In genomic region chr16:28165549-28166046, GRCh38 we compare ENCODE assay signal across 14 cellular contexts. TPM values are rescaled to one million over a fixed set of nuclear protein-coding genes. Genes with fewer than 3 reads are reported as not detected.
DNase-seq lines count a peak whose midpoint lies in the region; ATAC-seq and TF ChIP-seq lines count a peak whose summit lies in the region.
"Had no signal": no experiment of that assay in that cellular context is flagged by ENCODE, and none has a peak within 500 bp of the region (broad histone marks: within the 10 kb centered on the region; RNA-seq: fewer than 3 reads in every experiment).

No MANE protein-coding gene starts in this region.

- CTCF ChIA-PET in CD8-positive, alpha-beta memory T cell (lab: Charles Lee): interaction anchor here (0.9 kb wide), 1 partner anchor 25 kb away, joined by 3 read pairs; no protein-coding TSS in a partner anchor
- CTCF ChIA-PET in activated CD4-positive, alpha-beta memory T cell treated with anti-CD3 and anti-CD28 coated beads, Interleukin-2, amount 10 ng/mL, durations not matched to agents 7 days and 5 days (lab: Charles Lee): interaction anchor here (1.2 kb wide), 2 partner anchors 23 to 43 kb away, joined by 3 read pairs; no protein-coding TSS in a partner anchor

- H3K4me1 ChIP-seq in BLaER1 (peaks cover 10% of the 10 kb centered on the region), lower lobe of right lung (peaks cover 19% of the 10 kb centered on the region), neuronal stem cell (ENCODE audit: control insufficient read depth in 2 of 2, insufficient read depth in 1 of 2, low read depth in 1 of 2, low read length in 2 of 2) (no peaks in the 10 kb centered on the region), esophagus squamous epithelium (peaks cover 7 to 15% (median 9%) of the 10 kb centered on the region in 3 donors)
- peaks cover 77% of the 10 kb centered on the region for H3K4me1 ChIP-seq in CD8-positive, alpha-beta memory T cell (ENCODE audit: insufficient read depth, low read length)

- no peak overlapping the region for H2BK5ac ChIP-seq in neuronal stem cell (ENCODE audit: low read length)

- H4K20me1 ChIP-seq in BLaER1: peaks cover 71% of the 10 kb centered on the region

- peaks cover 91% of the 10 kb centered on the region for H3K36me3 ChIP-seq in BLaER1
- H3K36me3 ChIP-seq in CD8-positive, alpha-beta memory T cell (ENCODE audit: insufficient read depth, low read length): peaks cover 20% of the 10 kb centered on the region
- H3K36me3 ChIP-seq in lower lobe of right lung: peaks cover 60% of the 10 kb centered on the region
- peaks cover 19 to 94% of the 10 kb centered on the region in 2 donors for H3K36me3 ChIP-seq in neuronal stem cell (replicated peaks in 1 of 2; ENCODE audit: control insufficient read depth in 2 of 2, insufficient read depth in 2 of 2, low read length in 2 of 2)
- peaks cover 10 to 97% (median 11%) of the 10 kb centered on the region in 3 donors for H3K36me3 ChIP-seq in esophagus squamous epithelium

- no peak overlapping the region for H4K8ac ChIP-seq in neuronal stem cell (ENCODE audit: low read depth, low read length)

- no peak overlapping the region for H2BK12ac ChIP-seq in neuronal stem cell (ENCODE audit: low read length)

- peak; percentile 45 to 55 for ATAC-seq in lower lobe of right lung
- ATAC-seq: GM12878, HCT116, heart left ventricle had no signal

- H3K27ac Mint-ChIP-seq in CD8-positive, alpha-beta memory T cell: peak overlapping the region; percentile 16 to 95 (median 64)
- H3K27ac Mint-ChIP-seq in activated CD4-positive, alpha-beta memory T cell treated with anti-CD3 and anti-CD28 coated beads, Interleukin-2, amount 10 ng/mL, durations not matched to agents 7 days and 5 days: peak overlapping the region; percentile 65

- no peak for DNase-seq in CD8-positive, alpha-beta memory T cell
- DNase-seq in activated CD4-positive, alpha-beta memory T cell treated with anti-CD3 and anti-CD28 coated beads, Interleukin-2, amount 10 ng/mL, durations not matched to agents 7 days and 5 days: no peak
- no peak for DNase-seq in lower lobe of right lung
- DNase-seq in neuronal stem cell (ENCODE audit: low spot score): no peak
- no peak for DNase-seq in esophagus squamous epithelium (lab: John Stamatoyannopoulos, UW)
- DNase-seq in HK-2 (ENCODE audit: unreplicated experiment): no peak
- no peak for DNase-seq in glomerular visceral epithelial cell (ENCODE audit: extremely low spot score)
- DNase-seq: heart left ventricle, NCI-H2081, thyroid gland had no signal

- no peak overlapping the region for H4K91ac ChIP-seq in neuronal stem cell (ENCODE audit: low read depth, low read length, poor library complexity)

- TF ChIP-seq CTCF in lower lobe of right lung (IDR thresholded peaks at IDR 0.05): no peak
- no peak for TF ChIP-seq CTCF in esophagus squamous epithelium (IDR thresholded peaks at IDR 0.05)

- H3K9ac ChIP-seq in BLaER1: no peak overlapping the region
- no peak overlapping the region for H3K9ac ChIP-seq in neuronal stem cell (ENCODE audit: low read depth, low read length, poor library complexity)

- H2BK15ac ChIP-seq in neuronal stem cell (ENCODE audit: low read length): no peak overlapping the region

- intact Hi-C loops in lower lobe of right lung (cut with DNase I) (no loop called here), esophagus squamous epithelium (cut with DNase I) (no loop called here)

- POLR2A ChIA-PET in CD8-positive, alpha-beta memory T cell (lab: Charles Lee): no interaction called here
- POLR2A ChIA-PET in activated CD4-positive, alpha-beta memory T cell treated with anti-CD3 and anti-CD28 coated beads, Interleukin-2, amount 10 ng/mL, durations not matched to agents 7 days and 5 days (lab: Charles Lee): interaction anchor here (0.8 to 2.0 kb wide), 3 partner anchors 28 to 44 kb away, joined by 3 to 7 read pairs (median 5); no protein-coding TSS in a partner anchor

- peaks cover 75 to 92% (median 89%) of the 10 kb centered on the region in 3 donors for H3K4me1 Mint-ChIP-seq in CD8-positive, alpha-beta memory T cell
- H3K4me1 Mint-ChIP-seq in activated CD4-positive, alpha-beta memory T cell treated with anti-CD3 and anti-CD28 coated beads, Interleukin-2, amount 10 ng/mL, durations not matched to agents 7 days and 5 days: peaks cover 75% of the 10 kb centered on the region

- H3K9me3 ChIP-seq in BLaER1 (no peaks in the 10 kb centered on the region), lower lobe of right lung (no peaks in the 10 kb centered on the region), neuronal stem cell (replicated peaks in 1 of 2; ENCODE audit: control insufficient read depth in 2 of 2, insufficient read depth in 1 of 2, low read depth in 1 of 2, low read length in 2 of 2) (no peaks in the 10 kb centered on the region), esophagus squamous epithelium (no peaks in the 10 kb centered on the region)
- H3K9me3 ChIP-seq in CD8-positive, alpha-beta memory T cell (ENCODE audit: low read length): no peaks in the 10 kb centered on the region
- H3K9me3 ChIP-seq: heart left ventricle, thyroid gland had no signal

- no peak overlapping the region for H2AFZ ChIP-seq in neuronal stem cell (ENCODE audit: low read length)

- no peak overlapping the region for H2BK120ac ChIP-seq in neuronal stem cell (ENCODE audit: low read depth, low read length)

- no peaks in the 10 kb centered on the region for H3K27me3 Mint-ChIP-seq in CD8-positive, alpha-beta memory T cell
- no peaks in the 10 kb centered on the region for H3K27me3 Mint-ChIP-seq in activated CD4-positive, alpha-beta memory T cell treated with anti-CD3 and anti-CD28 coated beads, Interleukin-2, amount 10 ng/mL, durations not matched to agents 7 days and 5 days

- H3K4me3 Mint-ChIP-seq in CD8-positive, alpha-beta memory T cell: no peak overlapping the region
- no peak overlapping the region for H3K4me3 Mint-ChIP-seq in activated CD4-positive, alpha-beta memory T cell treated with anti-CD3 and anti-CD28 coated beads, Interleukin-2, amount 10 ng/mL, durations not matched to agents 7 days and 5 days

- H3K36me3 Mint-ChIP-seq in CD8-positive, alpha-beta memory T cell: peaks cover 0 to 89% (median 18%) of the 10 kb centered on the region in 3 donors
- H3K36me3 Mint-ChIP-seq in activated CD4-positive, alpha-beta memory T cell treated with anti-CD3 and anti-CD28 coated beads, Interleukin-2, amount 10 ng/mL, durations not matched to agents 7 days and 5 days (ENCODE audit: low read depth): peaks cover 81% of the 10 kb centered on the region

- H3K18ac ChIP-seq in neuronal stem cell (ENCODE audit: low read length): no peak overlapping the region

- H3K4me3 ChIP-seq in BLaER1 (no peak overlapping the region), lower lobe of right lung (no peak overlapping the region), neuronal stem cell (ENCODE audit: low read length in 2 of 2) (no peak overlapping the region), esophagus squamous epithelium (no peak overlapping the region)
- H3K4me3 ChIP-seq in CD8-positive, alpha-beta memory T cell (ENCODE audit: low read length): no peak overlapping the region
- H3K4me3 ChIP-seq: GM12878, heart left ventricle, thyroid gland had no signal

- no CpG with 5 or more reads among the region's 2 CpGs for WGBS in neuronal stem cell (ENCODE audit: extremely low coverage in 2 of 2, insufficient read length in 2 of 2, insufficient replicate concordance in 1 of 2), 2 donors
- WGBS in esophagus squamous epithelium, 2 donors: 85 to 95% methylated on average over 2 of the region's 2 CpGs

- no peaks in the 10 kb centered on the region for H3K27me3 ChIP-seq in BLaER1
- no peaks in the 10 kb centered on the region for H3K27me3 ChIP-seq in CD8-positive, alpha-beta memory T cell (ENCODE audit: insufficient read depth, low read length, poor library complexity, severe bottlenecking)
- no peaks in the 10 kb centered on the region for H3K27me3 ChIP-seq in lower lobe of right lung (ENCODE audit: low read depth)
- no peaks in the 10 kb centered on the region for H3K27me3 ChIP-seq in neuronal stem cell (ENCODE audit: control insufficient read depth in 3 of 3, insufficient read depth in 3 of 3, low read depth in 1 of 3, low read length in 3 of 3)
- no peaks in the 10 kb centered on the region for H3K27me3 ChIP-seq in esophagus squamous epithelium
- H3K27me3 ChIP-seq: heart left ventricle, thyroid gland had no signal

- peak overlapping the region; percentile 42 for H3K4me2 ChIP-seq in BLaER1
- no peak overlapping the region for H3K4me2 ChIP-seq in neuronal stem cell (ENCODE audit: insufficient read depth, low read length, poor library complexity, severe bottlenecking)

- TF ChIP-seq POLR2A in esophagus squamous epithelium (IDR thresholded peaks at IDR 0.05): no peak

- H3K14ac ChIP-seq in neuronal stem cell (ENCODE audit: low read length): no peak overlapping the region

- no peak overlapping the region for H2AK5ac ChIP-seq in neuronal stem cell (ENCODE audit: low read depth, low read length)

- H3K4ac ChIP-seq in neuronal stem cell (ENCODE audit: low read length): no peak overlapping the region

- H3K27ac ChIP-seq in BLaER1 (no peak overlapping the region), lower lobe of right lung (peak overlapping the region; percentile 9), neuronal stem cell (replicated peaks; ENCODE audit: low read length) (no peak overlapping the region), esophagus squamous epithelium (no peak overlapping the region)
- no peak overlapping the region for H3K27ac ChIP-seq in CD8-positive, alpha-beta memory T cell (ENCODE audit: low read depth, low read length)
- H3K27ac ChIP-seq: C4-2B had no signal

- H3K79me1 ChIP-seq in neuronal stem cell (ENCODE audit: low read depth, low read length): no peaks in the 10 kb centered on the region

- H3K9me3 Mint-ChIP-seq in CD8-positive, alpha-beta memory T cell: no peaks in the 10 kb centered on the region
- H3K9me3 Mint-ChIP-seq in activated CD4-positive, alpha-beta memory T cell treated with anti-CD3 and anti-CD28 coated beads, Interleukin-2, amount 10 ng/mL, durations not matched to agents 7 days and 5 days: no peaks in the 10 kb centered on the region

- H3K23ac ChIP-seq in neuronal stem cell (ENCODE audit: low read depth, low read length, poor library complexity): no peak overlapping the region

RNA-seq across cellular contexts. Expression of gene XPO6, which starts 46.2 kb away (rescaled TPM):
- 100 to 1,000 TPM; 228 to 234 TPM for total RNA-seq in CD8-positive, alpha-beta memory T cell
- 96.8 TPM for polyA plus RNA-seq in CD8-positive, alpha-beta memory T cell
- 100 to 1,000 TPM; 218 to 223 TPM for total RNA-seq in activated CD4-positive, alpha-beta memory T cell treated with anti-CD3 and anti-CD28 coated beads, Interleukin-2, amount 10 ng/mL, durations not matched to agents 7 days and 5 days
- total RNA-seq in lower lobe of right lung (106 TPM), esophagus squamous epithelium (10 to 100 TPM; 69.0 to 90.8 (median 76.0) TPM)
- 45.3 TPM for polyA plus RNA-seq in neuronal stem cell (2013, experiment 1 of 2)
- 42.8 TPM for polyA plus RNA-seq in neuronal stem cell (2013, experiment 2 of 2)
